ENCODE assay signal across 8 cellular contexts in genomic region chr16:14486520-14487303, GRCh38.
DNase-seq lines count a peak whose midpoint lies in the region; ATAC-seq and TF ChIP-seq lines count a peak whose summit lies in the region.

No MANE protein-coding gene starts in this region.

- peaks cover 8% of the 10 kb centered on the region for H3K36me3 ChIP-seq in right atrium auricular region

- TF ChIP-seq CTCF in astrocyte of the spinal cord (IDR thresholded peaks at IDR 0.05; ENCODE audit: low read depth, low read length) (no peak), right atrium auricular region (IDR thresholded peaks at IDR 0.05) (peak in 1 of 2 donors; percentile 12)

- H3K4me3 ChIP-seq in astrocyte of the spinal cord (ENCODE audit: low read depth, low read length), result peak overlapping the region; percentile 37
- H3K4me3 ChIP-seq in right atrium auricular region, result peak overlapping the region in 1 of 2 donors; percentile 44

- peaks cover 0 to 28% of the 10 kb centered on the region in 2 donors for H3K4me1 ChIP-seq in right atrium auricular region

- H3K27me3 ChIP-seq in right atrium auricular region, result no peaks in the 10 kb centered on the region

- peak; percentile 64 for DNase-seq in CMK (ENCODE audit: low read depth)
- peak; percentile 49 for DNase-seq in NCI-H1694 treated with DMSO at 0.1 percent for 48 hours (lab: John Stamatoyannopoulos, UW)
- DNase-seq in astrocyte of the spinal cord (ENCODE audit: low read depth, low spot score), result peak; percentile 94
- peak; percentile 93 for DNase-seq in right atrium auricular region (ENCODE audit: low spot score)
- peak; percentile 54 for DNase-seq in retina
- DNase-seq in NK-92 treated with Interleukin-12 subunit alpha and Interleukin-12 subunit beta, amount 100 ng/mL, for 24 hours (lab: John Stamatoyannopoulos, UW), result no peak
- DNase-seq in stimulated activated CD4-positive, alpha-beta T cell treated with anti-CD3 and anti-CD28 coated beads, Interleukin-2, amount 100 ng/mL, for 24 hours, result no peak

- peak overlapping the region; percentile 45 to 73 for H3K27ac ChIP-seq in right atrium auricular region

- no peaks in the 10 kb centered on the region for H3K9me3 ChIP-seq in right atrium auricular region

- no peak for ATAC-seq in GM19351 (IDR thresholded peaks at IDR 0.05; ENCODE audit: unreplicated experiment)

- in situ Hi-C loops in astrocyte of the spinal cord (cut with HindIII; ENCODE audit: low sequenced_read_pairs), result no loop called here

Comparison
In these comparisons a context has a peak if more than half of its experiments do, and no peak if none do; other contexts are left out.
1. DNase-seq: peak in CMK (single experiment), NCI-H1694 treated with DMSO at 0.1 percent for 48 hours (single experiment), astrocyte of the spinal cord (single experiment), right atrium auricular region (single experiment) and retina (single experiment); none in NK-92 treated with Interleukin-12 subunit alpha and Interleukin-12 subunit beta, amount 100 ng/mL, for 24 hours (single experiment) and stimulated activated CD4-positive, alpha-beta T cell treated with anti-CD3 and anti-CD28 coated beads, Interleukin-2, amount 100 ng/mL, for 24 hours (0 of 2).